In genomic region chr9:83964973-83965349, GRCh38 we compare ENCODE assay signal across 11 cellular contexts. TPM values are rescaled to one million over a fixed set of nuclear protein-coding genes. Genes with fewer than 3 reads are reported as not detected.
DNase-seq lines count a peak whose midpoint lies in the region; ATAC-seq, FAIRE-seq and TF ChIP-seq lines count a peak whose summit lies in the region.
"Had no signal": no experiment of that assay in that cellular context is flagged by ENCODE, and none has a peak within 500 bp of the region (broad histone marks: within the 10 kb centered on the region; RNA-seq: fewer than 3 reads in every experiment).

No MANE protein-coding gene starts in this region.

- ATAC-seq in Right ventricle myocardium superior (ENCODE audit: poor library complexity) (peak; percentile 18), aorta (ENCODE audit: low FRiP score) (peak; percentile 28), GM18498 (IDR thresholded peaks at IDR 0.05; ENCODE audit: unreplicated experiment) (no peak)

- H3K27ac ChIP-seq in SJSA1: peak overlapping the region; percentile 24
- H3K27ac ChIP-seq in aorta (ENCODE audit: low read depth in 1 of 2, low read length in 2 of 2): no peak overlapping the region
- H3K27ac ChIP-seq in suprapubic skin: no peak overlapping the region
- H3K27ac ChIP-seq in small intestine (ENCODE audit: low read depth in 1 of 2, low read length in 1 of 2): no peak overlapping the region
- H3K27ac ChIP-seq: sigmoid colon, thoracic aorta had no signal

- peaks cover 36% of the 10 kb centered on the region for H3K36me3 ChIP-seq in SJSA1
- no peaks in the 10 kb centered on the region for H3K36me3 ChIP-seq in aorta (ENCODE audit: control insufficient read depth in 1 of 2, insufficient read depth in 2 of 2, low read length in 1 of 2)
- peaks cover 18% of the 10 kb centered on the region for H3K36me3 ChIP-seq in suprapubic skin
- H3K36me3 ChIP-seq in small intestine (ENCODE audit: control insufficient read depth in 2 of 2, insufficient read depth in 2 of 2, low read length in 2 of 2): peaks cover 4 to 5% of the 10 kb centered on the region in 2 donors

- TF ChIP-seq EP300 in suprapubic skin (IDR thresholded peaks at IDR 0.05): no peak

- no peak for FAIRE-seq in small intestine (lab: Jason Lieb, UNC)

- DNase-seq in Right ventricle myocardium superior (no peak), cardiac septum (ENCODE audit: low spot score) (no peak), SJSA1 (ENCODE audit: low read depth in 1 of 2, low spot score in 2 of 2) (no peak), fibroblast of mammary gland (ENCODE audit: low read depth) (peak; percentile 28), aorta (no peak), suprapubic skin (ENCODE audit: low spot score in 2 of 2) (no peak), small intestine (no peak)
- DNase-seq: GDM1, sigmoid colon had no signal

- no peak for TF ChIP-seq POLR2A in suprapubic skin (IDR thresholded peaks at IDR 0.05)

- H3K4me3 ChIP-seq in SJSA1 (no peak overlapping the region), fibroblast of mammary gland (ENCODE audit: control insufficient read depth, low read depth, low read length) (no peak overlapping the region), aorta (ENCODE audit: low read length in 2 of 2) (no peak overlapping the region), suprapubic skin (no peak overlapping the region), small intestine (ENCODE audit: low read depth in 1 of 2, low read length in 2 of 2) (no peak overlapping the region)
- H3K4me3 ChIP-seq: sigmoid colon, thoracic aorta had no signal

- no peaks in the 10 kb centered on the region; the same call in 1 of the 2 replicates for H3K27me3 ChIP-seq in SJSA1 (replicated peaks)
- H3K27me3 ChIP-seq in aorta (ENCODE audit: control insufficient read depth in 1 of 2, insufficient read depth in 2 of 2, low read length in 1 of 2): no peaks in the 10 kb centered on the region
- H3K27me3 ChIP-seq in suprapubic skin: no peaks in the 10 kb centered on the region
- no peaks in the 10 kb centered on the region for H3K27me3 ChIP-seq in small intestine (ENCODE audit: control insufficient read depth in 2 of 2, insufficient read depth in 2 of 2, low read length in 2 of 2)
- H3K27me3 ChIP-seq: sigmoid colon had no signal

- TF ChIP-seq CTCF in fibroblast of mammary gland (conservative IDR thresholded peaks at IDR 0.05; ENCODE audit: control insufficient read depth, insufficient read depth, low read depth, low read length) (no peak), suprapubic skin (IDR thresholded peaks at IDR 0.05) (no peak)

- intact Hi-C loops in Right ventricle myocardium superior (cut with DNase I): no loop called here
- intact Hi-C loops in cardiac septum (cut with DNase I): no loop called here
- intact Hi-C loops in aorta (cut with DNase I): no loop called here

- peaks cover 10% of the 10 kb centered on the region; the same call in 1 of the 2 replicates for H3K4me1 ChIP-seq in SJSA1 (replicated peaks)
- no peaks in the 10 kb centered on the region for H3K4me1 ChIP-seq in aorta (ENCODE audit: control insufficient read depth in 1 of 2, insufficient read depth in 2 of 2, low read length in 2 of 2)
- no peaks in the 10 kb centered on the region for H3K4me1 ChIP-seq in suprapubic skin
- H3K4me1 ChIP-seq in small intestine (ENCODE audit: control insufficient read depth in 2 of 2, insufficient read depth in 1 of 2, low read depth in 1 of 2, low read length in 1 of 2): peaks cover 0 to 2% of the 10 kb centered on the region in 2 donors
- H3K4me1 ChIP-seq: sigmoid colon had no signal

- 42 to 43% methylated on average over 2 of the region's 2 CpGs for WGBS in aorta, 2 donors
- 57% methylated on average over 2 of the region's 2 CpGs for WGBS in suprapubic skin
- 37 to 63% (median 44%) methylated on average over 2 of the region's 2 CpGs for WGBS in small intestine, 3 donors

- H3K9me3 ChIP-seq in SJSA1 (replicated peaks) (no peaks in the 10 kb centered on the region), aorta (ENCODE audit: control insufficient read depth, low read length) (no peaks in the 10 kb centered on the region), suprapubic skin (no peaks in the 10 kb centered on the region), small intestine (ENCODE audit: control insufficient read depth, low read depth) (no peaks in the 10 kb centered on the region)
- H3K9me3 ChIP-seq: sigmoid colon, thoracic aorta had no signal

RNA-seq across cellular contexts. Expression of gene HNRNPK, which starts 15.1 kb away (rescaled TPM):
- total RNA-seq in Right ventricle myocardium superior: 248 TPM
- total RNA-seq in cardiac septum: 303 TPM
- total RNA-seq in SJSA1 (2014; rRNA removed; shearing (Covaris generic)): 473 and 646 TPM in 2 replicates
- 100 to 1,000 TPM; 369 to 394 TPM for total RNA-seq in aorta
- polyA plus RNA-seq in aorta: 100 to 1,000 TPM; 172 to 247 TPM
- 100 to 1,000 TPM; 422 to 538 (median 448) TPM for total RNA-seq in suprapubic skin
- polyA plus RNA-seq in small intestine: 100 to 1,000 TPM; 257 to 356 (median 269) TPM

RNA-seq across cellular contexts. Expression of gene RMI1, which starts 15.6 kb away (rescaled TPM):
- 7.6 TPM for total RNA-seq in Right ventricle myocardium superior
- total RNA-seq in cardiac septum: 3.9 TPM
- 1.9 and 6.6 TPM in 2 replicates for total RNA-seq in SJSA1 (2014; rRNA removed; shearing (Covaris generic))
- 1 to 10 TPM; 2.9 to 3.4 TPM for total RNA-seq in aorta
- 1 to 10 TPM; 1.1 to 3.4 TPM for polyA plus RNA-seq in aorta
- total RNA-seq in suprapubic skin: 1 to 10 TPM; 4.0 to 8.7 (median 4.3) TPM
- 1 to 10 TPM; 3.2 to 6.4 (median 5.4) TPM for polyA plus RNA-seq in small intestine

RNA-seq across cellular contexts. Expression of gene KIF27, which starts 43.7 kb away (rescaled TPM):
- total RNA-seq in Right ventricle myocardium superior: 3.8 TPM
- total RNA-seq in cardiac septum: 3.0 TPM
- total RNA-seq in SJSA1 (2014; rRNA removed; shearing (Covaris generic)): 0.34 and 1.2 TPM in 2 replicates
- total RNA-seq in aorta: 1 to 10 TPM; 6.8 to 8.0 TPM
- 1 to 10 TPM in 1 of 2 donors, under 1 TPM in 1; 0.25 to 1.9 TPM for polyA plus RNA-seq in aorta
- total RNA-seq in suprapubic skin: 10 to 100 TPM in 1 of 4 donors, 1 to 10 TPM in 3; 3.2 to 12.9 (median 5.5) TPM
- 1 to 10 TPM in 2 of 3 donors, under 1 TPM in 1; 0.27 to 1.6 (median 1.1) TPM for polyA plus RNA-seq in small intestine
